In the genomic region with DNA sequence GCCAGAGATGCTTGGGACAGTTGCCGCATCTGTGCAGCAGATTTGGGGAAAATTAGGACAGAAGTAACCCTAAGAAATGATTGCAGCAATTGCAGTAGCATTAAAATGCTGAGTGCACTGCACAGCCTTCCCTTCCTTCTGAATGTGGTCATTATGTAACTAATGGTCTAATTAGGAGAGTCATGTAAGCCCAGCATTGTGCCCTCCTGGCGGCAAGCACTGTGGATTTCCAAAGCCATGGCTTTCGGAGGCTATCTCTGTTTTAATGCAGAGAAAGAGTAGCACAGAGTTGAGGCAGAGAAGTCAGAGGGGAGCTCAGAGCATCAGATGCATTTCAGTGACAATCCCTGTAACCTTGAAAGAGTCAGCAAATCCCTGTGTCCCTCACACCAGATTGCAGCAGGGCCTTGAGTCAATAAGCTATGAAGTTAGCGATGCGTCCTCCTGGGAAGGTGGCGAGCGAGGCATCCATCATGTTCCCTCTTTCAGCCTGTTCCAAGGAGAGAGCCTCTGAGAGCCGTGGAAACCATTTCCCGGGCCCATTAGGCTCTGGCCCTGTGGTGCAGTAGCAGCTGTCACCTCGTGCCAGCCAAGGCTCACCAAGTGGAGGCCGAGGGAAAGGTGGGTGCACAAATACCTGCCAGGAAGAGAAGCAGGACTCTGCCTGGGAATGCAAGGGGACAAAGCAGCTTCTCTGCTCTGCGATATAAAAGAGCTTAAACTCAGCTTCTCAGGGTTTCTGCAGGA, we compare ENCODE assay signal across 1 cellular context.
TF ChIP-seq lines count a peak whose summit lies in the region.

No MANE protein-coding gene starts in this region.

TF ChIP-seq in IMR-90, 13 proteins besides CTCF, POLR2A, EP300 and RAD21:
- TF ChIP-seq BHLHE40 (IDR thresholded peaks at IDR 0.05; ENCODE audit: low read depth, low read length) (no peak), MAZ (IDR thresholded peaks at IDR 0.05; ENCODE audit: borderline replicate concordance, low read depth, low read length) (no peak), SMC3 (IDR thresholded peaks at IDR 0.05; ENCODE audit: low read depth, low read length) (no peak), USF2 (IDR thresholded peaks at IDR 0.05; ENCODE audit: low read depth, low read length) (no peak), RCOR1 (IDR thresholded peaks at IDR 0.05; ENCODE audit: insufficient replicate concordance, low read length) (no peak), NFE2L2 (IDR thresholded peaks at IDR 0.05; ENCODE audit: low read depth, low read length) (no peak), MXI1 (IDR thresholded peaks at IDR 0.05; ENCODE audit: borderline replicate concordance, low read depth, low read length) (no peak), CEBPB (IDR thresholded peaks at IDR 0.05; ENCODE audit: low read depth, low read length) (no peak)
